ENCODE assay signal across 20 cellular contexts in genomic region chr14:43308411-43308810, GRCh38.
DNase-seq lines count a peak whose midpoint lies in the region; ATAC-seq and TF ChIP-seq lines count a peak whose summit lies in the region.
"Had no signal": no experiment of that assay in that cellular context is flagged by ENCODE, and none has a peak within 500 bp of the region (broad histone marks: within the 10 kb centered on the region; RNA-seq: fewer than 3 reads in every experiment).

No MANE protein-coding gene starts in this region.

- TF ChIP-seq CTCF in PC-3 (conservative IDR thresholded peaks at IDR 0.05; ENCODE audit: low read depth, low read length) (no peak), foreskin keratinocyte (conservative IDR thresholded peaks at IDR 0.05) (no peak), coronary artery (IDR thresholded peaks at IDR 0.05) (no peak)

- H3K9ac ChIP-seq in Karpas-422 (ENCODE audit: low read length) = no peak overlapping the region
- no peak overlapping the region for H3K9ac ChIP-seq in PC-3 (ENCODE audit: low read length)
- H3K9ac ChIP-seq: GM23248 had no signal

- H3K79me2 ChIP-seq in Karpas-422 (ENCODE audit: low read length) (no peaks in the 10 kb centered on the region), PC-3 (ENCODE audit: low read length) (no peaks in the 10 kb centered on the region)

- H3K4me2 ChIP-seq in Karpas-422 (ENCODE audit: low read depth, low read length, poor library complexity, severe bottlenecking) (no peak overlapping the region), PC-3 (ENCODE audit: low read length) (no peak overlapping the region)
- H3K4me2 ChIP-seq: A549 had no signal

- intact Hi-C loops in PC-3 (cut with micrococcal nuclease) = no loop called here

- CTCF ChIA-PET in PC-3 (lab: Charles Lee) = no interaction called here

- H3K27me3 ChIP-seq in Karpas-422 (ENCODE audit: low read length) = no peaks in the 10 kb centered on the region
- H3K27me3 ChIP-seq in PC-3 (ENCODE audit: low read length) = no peaks in the 10 kb centered on the region
- no peaks in the 10 kb centered on the region for H3K27me3 ChIP-seq in foreskin keratinocyte

- peak overlapping the region; percentile 78 for H2AFZ ChIP-seq in Karpas-422 (ENCODE audit: low read length)
- H2AFZ ChIP-seq in PC-3 (ENCODE audit: low read length) = no peak overlapping the region
- H2AFZ ChIP-seq: GM23248 had no signal

- H3F3A ChIP-seq in PC-3 (ENCODE audit: low read length, unreplicated experiment) = no peaks in the 10 kb centered on the region

- H3K4me1 ChIP-seq in Karpas-422 (ENCODE audit: low read length) (no peaks in the 10 kb centered on the region), PC-3 (ENCODE audit: insufficient read depth, low read length) (peaks cover 7% of the 10 kb centered on the region), foreskin keratinocyte (no peaks in the 10 kb centered on the region)
- H3K4me1 ChIP-seq: A549 had no signal

- H3K4me3 ChIP-seq in Karpas-422 (ENCODE audit: low read length) = no peak overlapping the region
- H3K4me3 ChIP-seq in PC-3 (ENCODE audit: low read length) = no peak overlapping the region
- no peak overlapping the region for H3K4me3 ChIP-seq in coronary artery
- H3K4me3 ChIP-seq: A549, GM23248 had no signal

- H4K20me1 ChIP-seq in Karpas-422 (ENCODE audit: insufficient read depth, low read depth, low read length) = no peaks in the 10 kb centered on the region
- no peaks in the 10 kb centered on the region for H4K20me1 ChIP-seq in PC-3 (ENCODE audit: low read length)

- ATAC-seq in PC-3 (no peak), foreskin keratinocyte (peak; percentile 41), GM21528 (IDR thresholded peaks at IDR 0.05; ENCODE audit: low FRiP score, unreplicated experiment) (no peak)
- ATAC-seq: A549 had no signal

- BruUV-seq in PC-3 (replicated peaks; lab: Mats Ljungman, UMichigan) = no TSS peak

- H3K27ac ChIP-seq in Karpas-422 (ENCODE audit: low read length) = no peak overlapping the region
- H3K27ac ChIP-seq in PC-3 (ENCODE audit: low read length) = no peak overlapping the region
- H3K27ac ChIP-seq in foreskin keratinocyte = no peak overlapping the region
- no peak overlapping the region for H3K27ac ChIP-seq in coronary artery
- H3K27ac ChIP-seq: A549, GM23248 had no signal

- H3K9me3 ChIP-seq in Karpas-422 (ENCODE audit: low read length) (no peaks in the 10 kb centered on the region), PC-3 (ENCODE audit: low read length) (no peaks in the 10 kb centered on the region)
- H3K9me3 ChIP-seq: A549 had no signal

- DNase-seq in ELR (ENCODE audit: low read depth) = peak; percentile 48
- DNase-seq in Karpas-422 = no peak
- DNase-seq in PC-3 = peak; percentile 37
- peak; percentile 12 to 65 for DNase-seq in foreskin keratinocyte
- DNase-seq in NCI-H1092 treated with DMSO at 0.1 percent for 48 hours (lab: John Stamatoyannopoulos, UW) = no peak
- DNase-seq in NCI-H2029 (lab: John Stamatoyannopoulos, UW) = no peak
- no peak for DNase-seq in coronary artery (ENCODE audit: low spot score)
- DNase-seq: 8988T; ACHN; C1 segment of cervical spinal cord; Calu3; CD4-positive, alpha-beta memory T cell; COR-L47; DMS53; DMS79 treated with DMSO at 0.1 percent for 48 hours; GM23248; H7; HCEC 1CT had no signal

- POLR2A ChIA-PET in PC-3 (lab: Charles Lee; ENCODE audit: unreplicated experiment) = no interaction called here

- no peaks in the 10 kb centered on the region for H3K36me3 ChIP-seq in Karpas-422 (ENCODE audit: insufficient read depth, low read length)
- H3K36me3 ChIP-seq in PC-3 (ENCODE audit: low read depth, low read length) = no peaks in the 10 kb centered on the region

- H3K9me2 ChIP-seq in Karpas-422 (replicated peaks; ENCODE audit: insufficient read depth, low read length) (no peaks in the 10 kb centered on the region), PC-3 (replicated peaks; ENCODE audit: low read length) (no peaks in the 10 kb centered on the region)

Comparison
In these comparisons a context has a peak if more than half of its experiments do, and no peak if none do; other contexts are left out.
1. DNase-seq: peak in ELR (single experiment), PC-3 (single experiment) and foreskin keratinocyte (2 of 2); none in Karpas-422 (single experiment), NCI-H1092 treated with DMSO at 0.1 percent for 48 hours (single experiment), NCI-H2029 (single experiment) and coronary artery (single experiment).